Comparison of ENCODE assay signal across 1 cellular context in genomic region chr22:32801436-32802290, GRCh38.
A peak's percentile ranks its signal among the peaks of the same experiment; 100 is the strongest.
TF ChIP-seq lines count a peak whose summit lies in the region.

Gene TIMP3, plus strand, starts transcription at chr22:32801705. Its CDS starts 297 bp downstream, at chr22:32802002.

TF ChIP-seq in HEK293, 187 proteins besides CTCF, POLR2A, EP300 and RAD21 (continued from another document):
- TF ChIP-seq ZBTB8A (tag by site-specific recombination; IDR thresholded peaks at IDR 0.05) (peak; percentile 67), KLF16 (tag by site-specific recombination; IDR thresholded peaks at IDR 0.05) (0 out of 2 replicates have a peak, but pooled peaks have one; percentile 23), ZNF2 (tag by site-specific recombination; IDR thresholded peaks at IDR 0.05) (no peak), KLF9 (tag by site-specific recombination; IDR thresholded peaks at IDR 0.05; ENCODE audit: low read depth) (peak; percentile 78), GLI4 (tag by site-specific recombination; IDR thresholded peaks at IDR 0.05) (no peak), SP3 (tag by site-specific recombination; IDR thresholded peaks at IDR 0.05) (peak; percentile 74), OVOL3 (tag by site-specific recombination; IDR thresholded peaks at IDR 0.05) (no peak), ZFHX2 (tag by site-specific recombination; conservative IDR thresholded peaks at IDR 0.05) (peak; percentile 94), BCL11B (tag by site-specific recombination; IDR thresholded peaks at IDR 0.05; ENCODE audit: low read depth) (no peak), TRIM28 (IDR thresholded peaks at IDR 0.05; ENCODE audit: borderline replicate concordance, low read length) (no peak), ZNF571 (tag by site-specific recombination; IDR thresholded peaks at IDR 0.05) (no peak), MYNN (tag by site-specific recombination; IDR thresholded peaks at IDR 0.05; ENCODE audit: borderline replicate concordance) (no peak), ZNF174 (tag by site-specific recombination; IDR thresholded peaks at IDR 0.05) (no peak), PATZ1 (tag by site-specific recombination; IDR thresholded peaks at IDR 0.05) (peak; percentile 70), ATF2 (tag by site-specific recombination; IDR thresholded peaks at IDR 0.05; ENCODE audit: low read depth) (peak; percentile 58; the same call in 1 of the 2 replicates), PRDM6 (tag by site-specific recombination; IDR thresholded peaks at IDR 0.05) (no peak), KLF1 (tag by site-specific recombination; IDR thresholded peaks at IDR 0.05) (peak; percentile 53), ZNF776 (tag by site-specific recombination; IDR thresholded peaks at IDR 0.05; ENCODE audit: borderline replicate concordance) (no peak), ZNF398 (tag by site-specific recombination; IDR thresholded peaks at IDR 0.05) (no peak), ZFP41 (tag by site-specific recombination; IDR thresholded peaks at IDR 0.05; ENCODE audit: borderline replicate concordance) (no peak), ZNF335 (tag by site-specific recombination; conservative IDR thresholded peaks at IDR 0.05) (peak; percentile 2; the same call in 1 of the 2 replicates), ZNF138 (tag by site-specific recombination; IDR thresholded peaks at IDR 0.05; ENCODE audit: borderline replicate concordance) (no peak), ZSCAN23 (tag by site-specific recombination; IDR thresholded peaks at IDR 0.05) (no peak), ZNF623 (tag by site-specific recombination; IDR thresholded peaks at IDR 0.05) (no peak), ZNF146 (tag by site-specific recombination; IDR thresholded peaks at IDR 0.05) (no peak), ZNF292 (tag by site-specific recombination; IDR thresholded peaks at IDR 0.05; ENCODE audit: borderline replicate concordance, low read depth) (no peak), ZNF830 (tag by site-specific recombination; IDR thresholded peaks at IDR 0.05; ENCODE audit: low read depth) (no peak), GLIS2 (tag by site-specific recombination; IDR thresholded peaks at IDR 0.05) (peak; percentile 63), OSR2 (tag by site-specific recombination; IDR thresholded peaks at IDR 0.05) (no peak), GFI1B (tag by site-specific recombination; IDR thresholded peaks at IDR 0.05) (no peak), ZNF488 (tag by site-specific recombination; IDR thresholded peaks at IDR 0.05) (no peak), ZBTB21 (tag by site-specific recombination; IDR thresholded peaks at IDR 0.05) (no peak), ZNF692 (tag by site-specific recombination; IDR thresholded peaks at IDR 0.05) (no peak), HOXA7 (CRISPR knock-in tag; IDR thresholded peaks at IDR 0.05; ENCODE audit: borderline replicate concordance) (no peak), ZNF677 (tag by site-specific recombination; IDR thresholded peaks at IDR 0.05) (0 out of 2 replicates have a peak, but pooled peaks have one; percentile 35), ZNF639 (tag by site-specific recombination; IDR thresholded peaks at IDR 0.05) (no peak), SP7 (tag by site-specific recombination; IDR thresholded peaks at IDR 0.05) (no peak; the same call in 1 of the 2 replicates), ZNF555 (tag by site-specific recombination; conservative IDR thresholded peaks at IDR 0.05) (no peak), ZFP37 (tag by site-specific recombination; IDR thresholded peaks at IDR 0.05) (no peak), ZSCAN5A (tag by site-specific recombination; IDR thresholded peaks at IDR 0.05) (no peak), PBX3 (CRISPR knock-in tag; IDR thresholded peaks at IDR 0.05) (0 out of 2 replicates have a peak, but pooled peaks have one; percentile 32), ZNF341 (tag by site-specific recombination; IDR thresholded peaks at IDR 0.05; ENCODE audit: low read depth) (no peak), SP2 (tag by site-specific recombination; IDR thresholded peaks at IDR 0.05) (peak; percentile 80), ZNF560 (tag by site-specific recombination; IDR thresholded peaks at IDR 0.05; ENCODE audit: borderline replicate concordance) (no peak), ZNF169 (tag by site-specific recombination; IDR thresholded peaks at IDR 0.05) (no peak), ZNF394 (tag by site-specific recombination; IDR thresholded peaks at IDR 0.05; ENCODE audit: borderline replicate concordance) (peak; percentile 48; the same call in 1 of the 2 replicates), HOXD13 (CRISPR knock-in tag; IDR thresholded peaks at IDR 0.05; ENCODE audit: borderline replicate concordance) (no peak), BCL11A (tag by site-specific recombination; IDR thresholded peaks at IDR 0.05; ENCODE audit: low read depth) (no peak), ZNF473 (tag by site-specific recombination; IDR thresholded peaks at IDR 0.05) (no peak), TCF7L2 (IDR thresholded peaks at IDR 0.05; ENCODE audit: borderline replicate concordance, low read depth, low read length) (no peak)
